ENCODE assay signal across 18 cellular contexts in the genomic region with DNA sequence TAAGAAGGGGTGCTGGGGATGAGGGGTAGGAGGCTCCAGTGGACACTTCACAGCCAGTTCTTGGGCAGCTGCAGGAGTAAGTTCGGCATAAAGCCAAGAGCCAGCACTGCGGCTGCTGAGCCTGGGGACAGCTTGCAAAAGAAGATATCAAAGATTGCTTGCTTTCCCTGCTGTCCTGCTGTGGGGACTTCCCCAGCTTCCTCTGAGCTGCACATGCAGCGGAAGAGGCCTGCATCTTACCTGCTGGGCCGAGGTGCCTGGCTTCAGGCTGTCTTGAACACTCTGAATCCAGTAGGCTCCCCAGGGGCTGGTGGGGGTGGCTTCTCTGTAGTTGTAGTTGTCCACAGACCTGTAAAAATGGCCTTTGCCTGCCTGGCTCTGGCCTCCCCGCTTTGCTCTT. TPM values are rescaled to one million over a fixed set of nuclear protein-coding genes. Genes with fewer than 3 reads are reported as not detected.
DNase-seq lines count a peak whose midpoint lies in the region; ATAC-seq and TF ChIP-seq lines count a peak whose summit lies in the region.
"Had no signal": no experiment of that assay in that cellular context is flagged by ENCODE, and none has a peak within 500 bp of the region (broad histone marks: within the 10 kb centered on the region; RNA-seq: fewer than 3 reads in every experiment).

No MANE protein-coding gene starts in this region.

- H3K4me1 ChIP-seq in iPS-18a (ENCODE audit: control insufficient read depth, low read depth, low read length), result peaks cover 15% of the 10 kb centered on the region
- H3K4me1 ChIP-seq in mammary epithelial cell (ENCODE audit: insufficient read depth, low read length), result peaks cover 36% of the 10 kb centered on the region
- H3K4me1 ChIP-seq: HAP-1, SJSA1 had no signal

- H3K27me3 ChIP-seq in iPS-18a (ENCODE audit: control insufficient read depth, insufficient read depth, low read length) (peaks cover 23% of the 10 kb centered on the region), mammary epithelial cell (ENCODE audit: insufficient read depth, low read length) (no peaks in the 10 kb centered on the region)

- intact Hi-C loops in mammary epithelial cell (cut with micrococcal nuclease), result no loop called here

- H3K9me3 ChIP-seq in iPS-18a (ENCODE audit: control insufficient read depth, low read depth, low read length) (no peaks in the 10 kb centered on the region), mammary epithelial cell (replicated peaks; ENCODE audit: insufficient read depth, low read length) (no peaks in the 10 kb centered on the region)
- H3K9me3 ChIP-seq: HAP-1, sigmoid colon, SJSA1 had no signal

- peak overlapping the region; percentile 58 for H3K9ac ChIP-seq in iPS-18a (ENCODE audit: low read length)
- H3K9ac ChIP-seq in mammary epithelial cell (ENCODE audit: insufficient read depth, low read length), result no peak overlapping the region

- H3K4me1 Mint-ChIP-seq in type B pancreatic cell (ENCODE audit: unreplicated experiment), result peaks cover 5% of the 10 kb centered on the region

- peaks cover 58% of the 10 kb centered on the region for H3K27me3 Mint-ChIP-seq in type B pancreatic cell

- H3K4me2 ChIP-seq in mammary epithelial cell (ENCODE audit: insufficient read depth, low read depth, low read length), result no peak overlapping the region

- CTCF ChIA-PET in mammary epithelial cell (lab: Charles Lee; ENCODE audit: low non-redundant PET), result interaction anchor here (0.6 kb wide), 1 partner anchor 255 kb away, joined by 7 read pairs; no protein-coding TSS in a partner anchor

- H2AFZ ChIP-seq in mammary epithelial cell (ENCODE audit: low read depth, low read length), result no peak overlapping the region
- H2AFZ ChIP-seq: hepatocyte had no signal

- no peak for TF ChIP-seq CTCF in type B pancreatic cell (conservative IDR thresholded peaks at IDR 0.05)
- no peak for TF ChIP-seq CTCF in mammary epithelial cell (conservative IDR thresholded peaks at IDR 0.05 in 1 of 2, IDR thresholded peaks at IDR 0.05 in 1 of 2; ENCODE audit: extremely low read depth in 1 of 2, insufficient read depth in 1 of 2, low read depth in 1 of 2, low read length in 2 of 2)

- in situ Hi-C loops in mammary epithelial cell (cut with MboI; ENCODE audit: low sequenced_read_pairs in 2 of 2), result no loop called here

- no peak overlapping the region for H3K27ac Mint-ChIP-seq in type B pancreatic cell
- H3K27ac Mint-ChIP-seq: activated CD4-positive, alpha-beta memory T cell treated with anti-CD3 and anti-CD28 coated beads for 36 hours; natural killer cell had no signal

- ATAC-seq in HG03135 (IDR thresholded peaks at IDR 0.05; ENCODE audit: unreplicated experiment), result no peak

- peak overlapping the region; percentile 66 for H3K4me3 ChIP-seq in iPS-18a (ENCODE audit: low read length)
- H3K4me3 ChIP-seq in mammary epithelial cell (replicated peaks in 1 of 3; ENCODE audit: insufficient read depth in 1 of 3, low read depth in 2 of 3, low read length in 3 of 3), result no peak overlapping the region
- H3K4me3 ChIP-seq: HAP-1, hepatocyte, sigmoid colon, SJSA1 had no signal

- H3K27ac ChIP-seq in iPS-18a (ENCODE audit: low read length) (no peak overlapping the region), mammary epithelial cell (ENCODE audit: insufficient read depth, low read depth, low read length) (no peak overlapping the region)
- H3K27ac ChIP-seq: hepatocyte, sigmoid colon, SJSA1 had no signal

- WGBS in mammary epithelial cell (ENCODE audit: low coverage, missing lambda C conversion rate), result 45% methylated on average over 4 of the region's 5 CpGs

- H4K20me1 ChIP-seq in mammary epithelial cell (ENCODE audit: insufficient read depth, low read length), result no peaks in the 10 kb centered on the region

- DNase-seq in NCI-H748 (lab: John Stamatoyannopoulos, UW; ENCODE audit: unreplicated experiment) (peak; percentile 48), NCI-H748 treated with DMSO at 0.1 percent for 48 hours (lab: John Stamatoyannopoulos, UW) (no peak), NCI-H69 (lab: John Stamatoyannopoulos, UW) (peak; percentile 93), type B pancreatic cell (ENCODE audit: extremely low spot score, unreplicated experiment) (no peak), mammary epithelial cell (no peak), NCI-H1930 (lab: John Stamatoyannopoulos, UW) (no peak)
- DNase-seq: ACHN; activated CD4-positive, alpha-beta memory T cell treated with anti-CD3 and anti-CD28 coated beads for 36 hours; natural killer cell; NCI-H2029 treated with DMSO at 0.1 percent for 48 hours; sigmoid colon; stimulated activated CD4-positive, alpha-beta T cell treated with anti-CD3 and anti-CD28 coated beads, Interleukin-4, amount 100 ng/mL, for 24 hours had no signal

- H3K36me3 Mint-ChIP-seq in type B pancreatic cell, result no peaks in the 10 kb centered on the region
- H3K36me3 Mint-ChIP-seq: activated CD4-positive, alpha-beta memory T cell treated with anti-CD3 and anti-CD28 coated beads for 36 hours; natural killer cell had no signal

- peak overlapping the region; percentile 62 for H3K4me3 Mint-ChIP-seq in type B pancreatic cell
- H3K4me3 Mint-ChIP-seq: activated CD4-positive, alpha-beta memory T cell treated with anti-CD3 and anti-CD28 coated beads for 36 hours; natural killer cell had no signal

- BruUV-seq in mammary epithelial cell (replicated peaks; lab: Mats Ljungman, UMichigan), result no TSS peak

- H3K9me3 Mint-ChIP-seq in type B pancreatic cell, result no peaks in the 10 kb centered on the region
- H3K9me3 Mint-ChIP-seq: activated CD4-positive, alpha-beta memory T cell treated with anti-CD3 and anti-CD28 coated beads for 36 hours; natural killer cell had no signal

- dilution Hi-C loops in mammary epithelial cell (cut with HindIII; ENCODE audit: low sequenced_read_pairs), result no loop called here

- H3K36me3 ChIP-seq in iPS-18a (ENCODE audit: control insufficient read depth, low read depth, low read length) (peaks cover 5% of the 10 kb centered on the region), mammary epithelial cell (ENCODE audit: insufficient read depth, low read length) (no peaks in the 10 kb centered on the region)
- H3K36me3 ChIP-seq: HAP-1, sigmoid colon, SJSA1 had no signal

- H3K79me2 ChIP-seq in mammary epithelial cell (ENCODE audit: insufficient read depth, low read length), result no peaks in the 10 kb centered on the region
- H3K79me2 ChIP-seq: hepatocyte had no signal

RNA-seq across cellular contexts. Expression of a gene that starts 1.3 kb away (rescaled TPM):
- total RNA-seq in type B pancreatic cell (ENCODE audit: low replicate concordance), result 1,527 and 3,424 TPM in 2 replicates
- under 1 TPM; 0.33 to 0.52 TPM for total RNA-seq in mammary epithelial cell
- not detected for polyA plus RNA-seq in mammary epithelial cell
- polyA minus RNA-seq in mammary epithelial cell, result not detected
- total RNA-seq: activated CD4-positive, alpha-beta memory T cell treated with anti-CD3 and anti-CD28 coated beads for 36 hours; liver; natural killer cell; SJSA1 had no signal

Comparison
In these comparisons a context has a peak if more than half of its experiments do, and no peak if none do; other contexts are left out.
1. DNase-seq: peak in NCI-H748 (single experiment) and NCI-H69 (single experiment); none in NCI-H748 treated with DMSO at 0.1 percent for 48 hours (single experiment), type B pancreatic cell (single experiment), mammary epithelial cell (single experiment) and NCI-H1930 (0 of 2).
2. RNA of a gene that starts 1.3 kb away (total RNA-seq): 1,527 to 3,424 TPM in type B pancreatic cell; 0.33 to 0.52 TPM in mammary epithelial cell; every median in the first group is over 1,000 times any median in the second.